ENCODE assay signal across 16 cellular contexts in the genomic region with DNA sequence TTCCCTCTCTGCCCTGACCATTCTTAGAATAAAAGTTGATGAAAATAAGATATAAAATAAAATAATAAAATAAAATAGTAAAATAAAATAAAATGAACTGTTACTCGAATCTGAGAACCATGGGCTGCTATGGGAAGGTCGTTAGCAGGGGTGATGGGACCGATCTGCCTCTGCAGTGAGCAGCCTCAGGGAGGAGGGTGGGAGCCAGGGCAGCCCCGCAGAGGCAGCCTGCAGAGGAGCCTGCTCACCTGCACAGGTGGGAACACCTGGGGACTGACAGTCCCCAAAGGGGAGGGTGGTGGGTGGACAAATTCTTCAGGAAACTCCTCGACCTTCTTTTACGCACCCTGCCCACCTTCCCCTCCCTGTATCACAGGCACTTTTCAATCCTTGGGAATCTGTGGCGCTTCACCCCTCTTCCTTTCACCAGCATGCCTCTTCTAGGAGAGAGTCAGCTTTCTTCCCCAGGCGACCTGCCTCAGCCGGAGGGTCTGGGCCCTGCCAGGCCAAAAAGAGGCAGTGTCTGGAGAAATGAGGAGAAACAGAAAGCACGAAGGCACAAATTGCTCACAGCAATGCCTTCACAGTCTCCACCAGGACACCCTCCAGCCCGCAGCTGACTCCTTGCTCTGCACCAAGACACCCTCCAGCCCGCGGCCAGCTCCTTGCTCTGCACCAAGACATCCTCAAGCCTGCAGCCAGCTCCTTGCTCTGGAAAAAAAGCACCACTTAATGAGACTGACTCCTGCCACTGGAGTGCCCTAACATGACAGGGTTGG.
DNase-seq lines count a peak whose midpoint lies in the region; ATAC-seq and TF ChIP-seq lines count a peak whose summit lies in the region.
"Had no signal": no experiment of that assay in that cellular context is flagged by ENCODE, and none has a peak within 500 bp of the region (broad histone marks: within the 10 kb centered on the region; RNA-seq: fewer than 3 reads in every experiment).

No MANE protein-coding gene starts in this region.

- no peak overlapping the region for H3K4me3 ChIP-seq in coronary artery
- H3K4me3 ChIP-seq in aorta (ENCODE audit: low read length in 2 of 2): no peak overlapping the region
- H3K4me3 ChIP-seq: A549, GM23338 had no signal

- intact Hi-C loops in posterior vena cava (cut with DNase I) (no loop called here), aorta (cut with DNase I) (no loop called here), left ventricle myocardium superior (cut with micrococcal nuclease) (no loop called here)

- no peaks in the 10 kb centered on the region for H3K36me3 ChIP-seq in aorta (ENCODE audit: control insufficient read depth in 1 of 2, insufficient read depth in 2 of 2, low read length in 1 of 2)
- H3K36me3 ChIP-seq: BE2C had no signal

- peaks cover 1% of the 10 kb centered on the region for H3K9me3 ChIP-seq in aorta (ENCODE audit: control insufficient read depth, low read length)
- H3K9me3 ChIP-seq: BE2C had no signal

- no peaks in the 10 kb centered on the region for H3K27me3 ChIP-seq in aorta (ENCODE audit: control insufficient read depth in 1 of 2, insufficient read depth in 2 of 2, low read length in 1 of 2)

- TF ChIP-seq CTCF in coronary artery (IDR thresholded peaks at IDR 0.05): no peak

- 74 to 75% methylated on average over 13 of the region's 13 CpGs for WGBS in aorta, 2 donors

- peak; percentile 41 for ATAC-seq in aorta (ENCODE audit: low FRiP score)
- no peak for ATAC-seq in HG02938 (IDR thresholded peaks at IDR 0.05; ENCODE audit: unreplicated experiment)
- no peak for ATAC-seq in left ventricle myocardium superior
- ATAC-seq: A549, GM23338 had no signal

- peak; percentile 58 for DNase-seq in coronary artery (ENCODE audit: low spot score)
- peak; percentile 32 for DNase-seq in islet precursor cell
- peak; percentile 60 for DNase-seq in posterior vena cava (ENCODE audit: low spot score)
- no peak for DNase-seq in aorta
- no peak for DNase-seq in left ventricle myocardium superior
- no peak for DNase-seq in DMS114 treated with DMSO at 0.1 percent for 48 hours (lab: John Stamatoyannopoulos, UW; ENCODE audit: unreplicated experiment)
- DNase-seq: BE2C; CD4-positive, alpha-beta memory T cell; DMS153; DMS79 treated with DMSO at 0.1 percent for 48 hours; EL; H9 had no signal

- no peak overlapping the region for H3K27ac ChIP-seq in coronary artery
- H3K27ac ChIP-seq in aorta (ENCODE audit: low read depth in 1 of 2, low read length in 2 of 2): no peak overlapping the region
- H3K27ac ChIP-seq: A549, C4-2B had no signal

- H3K4me1 ChIP-seq in aorta (ENCODE audit: control insufficient read depth in 1 of 2, insufficient read depth in 2 of 2, low read length in 2 of 2): no peaks in the 10 kb centered on the region
- H3K4me1 ChIP-seq: A549, BE2C had no signal

Comparison
In these comparisons a context has a peak if more than half of its experiments do, and no peak if none do; other contexts are left out.
1. DNase-seq: peak in coronary artery (single experiment), islet precursor cell (single experiment) and posterior vena cava (single experiment); none in aorta (0 of 2), left ventricle myocardium superior (single experiment) and DMS114 treated with DMSO at 0.1 percent for 48 hours (single experiment).